Comparison of ENCODE assay signal across 32 cellular contexts in the genomic region with DNA sequence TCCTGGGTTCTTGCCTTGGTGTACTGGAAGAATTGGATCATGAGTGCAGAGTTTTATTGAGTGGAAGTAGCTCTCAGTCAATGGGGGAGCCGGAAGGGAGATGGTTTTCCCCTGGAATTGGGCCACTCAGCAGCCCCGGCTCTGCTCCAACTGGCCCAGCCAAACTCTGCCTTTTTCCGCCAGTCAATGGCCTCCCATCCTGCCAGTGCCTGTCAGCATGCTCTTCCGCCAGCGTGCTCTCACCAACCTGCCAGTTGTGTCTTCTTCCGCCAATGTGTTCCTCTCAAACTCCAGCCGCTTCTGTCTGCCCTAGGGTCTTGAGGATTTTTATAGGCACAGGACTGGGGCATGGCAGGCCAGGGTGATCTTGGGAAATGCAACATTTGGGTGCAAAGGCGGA. TPM values are rescaled to one million over a fixed set of nuclear protein-coding genes. Genes with fewer than 3 reads are reported as not detected.
DNase-seq lines count a peak whose midpoint lies in the region; ATAC-seq, FAIRE-seq and TF ChIP-seq lines count a peak whose summit lies in the region.
"Had no signal": no experiment of that assay in that cellular context is flagged by ENCODE, and none has a peak within 500 bp of the region (broad histone marks: within the 10 kb centered on the region; RNA-seq: fewer than 3 reads in every experiment).

No MANE protein-coding gene starts in this region.

- DNase-seq in H9: no peak
- no peak for DNase-seq in K562 (ENCODE audit: extremely low read depth in 1 of 4, low spot score in 3 of 4)
- DNase-seq in H1 (ENCODE audit: low read depth in 1 of 2, low spot score in 2 of 2): no peak
- DNase-seq in left cardiac atrium: no peak
- DNase-seq: 8988T; ACHN; BE2C; C1 segment of cervical spinal cord; CD4-positive, alpha-beta memory T cell; CD4-positive, CD25-positive, alpha-beta regulatory T cell; CD8-positive, alpha-beta memory T cell; COR-L47; DMS 273 treated with DMSO at 0.1 percent for 48 hours; DMS153; DMS53; DMS79; DND-41; EL; GDM1 had no signal

- POLR2A ChIA-PET in K562 (lab: Yijun Ruan, JAX): no interaction called here
- POLR2A ChIA-PET in H1 (lab: Charles Lee; ENCODE audit: partially characterized antibody): no interaction called here

- H3K4me3 Mint-ChIP-seq in H9: no peak overlapping the region
- H3K4me3 Mint-ChIP-seq: CD14-positive monocyte; CD4-positive, alpha-beta memory T cell; CD4-positive, CD25-positive, alpha-beta regulatory T cell; CD8-positive, alpha-beta memory T cell had no signal

- no peak overlapping the region for H2BK12ac ChIP-seq in H9 (ENCODE audit: insufficient read length, low read depth, low read length)
- no peak overlapping the region for H2BK12ac ChIP-seq in H1 (ENCODE audit: low read depth, low read length)

- peaks cover 0 to 8% (median 0%) of the 10 kb centered on the region in 3 experiments; a peak in 2 of 7 replicates for H3K36me3 Mint-ChIP-seq in H9 (ENCODE audit: insufficient read depth in 1 of 3, low read depth in 3 of 3)
- H3K36me3 Mint-ChIP-seq: CD14-positive monocyte; CD4-positive, alpha-beta memory T cell; CD4-positive, CD25-positive, alpha-beta regulatory T cell; CD8-positive, alpha-beta memory T cell had no signal

- no peaks in the 10 kb centered on the region for H3K9me1 ChIP-seq in K562 (ENCODE audit: control insufficient read depth, insufficient read depth, low read length)

- no CpG with 5 or more reads among the region's 8 CpGs for WGBS in H9 (ENCODE audit: extremely low coverage, insufficient read length, low lambda C conversion rate)
- WGBS in K562 (ENCODE audit: insufficient coverage, low coverage, missing lambda C conversion rate): 61% methylated on average over 8 of the region's 8 CpGs
- 87% methylated on average over 8 of the region's 8 CpGs; no CpG with 5 or more reads in 1 of the 2 experiments for WGBS in H1 (ENCODE audit: extremely low coverage in 1 of 2, insufficient coverage in 1 of 2, insufficient read length in 1 of 2, insufficient replicate concordance in 2 of 2, low coverage in 1 of 2, low lambda C conversion rate in 2 of 2, missing lambda C conversion rate in 1 of 2), 2 experiments

- H2BK20ac ChIP-seq in H9 (ENCODE audit: low read depth, low read length, poor library complexity, severe bottlenecking): no peak overlapping the region
- H2BK20ac ChIP-seq in H1 (ENCODE audit: low read length): no peak overlapping the region

- peaks cover 5% of the 10 kb centered on the region in 2 experiments; a peak in 4 of 5 replicates for H3K9me3 Mint-ChIP-seq in H9

- H3K27ac ChIP-seq in H9 (ENCODE audit: insufficient read length, low read depth, low read length) (no peak overlapping the region), K562 (ENCODE audit: extremely low read depth, low read depth, low read length) (no peak overlapping the region), H1 (ENCODE audit: low read depth, low read length) (no peak overlapping the region)
- H3K27ac ChIP-seq: BLaER1 had no signal

- H3K23ac ChIP-seq in H9 (ENCODE audit: insufficient read length, low read depth, low read length) (no peak overlapping the region), H1 (ENCODE audit: insufficient read length) (no peak overlapping the region)

- intact Hi-C loops in K562 (cut with micrococcal nuclease): no loop called here
- intact Hi-C loops in left cardiac atrium (cut with DNase I): no loop called here

- H2AFZ ChIP-seq in H9 (ENCODE audit: low read length) (no peak overlapping the region), K562 (ENCODE audit: low read depth, low read length) (peak overlapping the region; percentile 0; the same call in 1 of the 2 replicates), H1 (ENCODE audit: low read length) (0 out of 2 replicates have a peak overlapping the region, but pooled peaks have one; percentile 21)

- no peak for TF ChIP-seq EP300 in K562 (IDR thresholded peaks at IDR 0.05; ENCODE audit: low read length)
- no peak for TF ChIP-seq EP300 in H1 (IDR thresholded peaks at IDR 0.05; ENCODE audit: borderline replicate concordance in 1 of 2, low read depth in 2 of 2, low read length in 2 of 2)

- ATAC-seq in K562 (no peak), left cardiac atrium (no peak), HG02588 (IDR thresholded peaks at IDR 0.05; ENCODE audit: unreplicated experiment) (no peak), GM18867 (IDR thresholded peaks at IDR 0.05; ENCODE audit: unreplicated experiment) (no peak)
- ATAC-seq: GM12878 had no signal

- TF ChIP-seq POLR2A in K562 (conservative IDR thresholded peaks at IDR 0.05): no peak
- TF ChIP-seq POLR2A in H1 (IDR thresholded peaks at IDR 0.05; ENCODE audit: control extremely low read depth in 1 of 2, low read depth in 2 of 2, low read length in 2 of 2): no peak

- no peak for FAIRE-seq in K562 (lab: Jason Lieb, UNC)
- no peak for FAIRE-seq in H1 (lab: Jason Lieb, UNC)
- FAIRE-seq: A204.1, GM12878, GM12892, GM18507, GM19239 had no signal

- H3K4me1 ChIP-seq in H9 (ENCODE audit: insufficient read depth, low read length) (no peaks in the 10 kb centered on the region), K562 (replicated peaks in 1 of 2; ENCODE audit: control insufficient read depth in 2 of 2, insufficient read depth in 2 of 2, low read length in 2 of 2) (no peaks in the 10 kb centered on the region; a peak in 1 of 5 replicates), H1 (replicated peaks in 1 of 4; ENCODE audit: control insufficient read depth in 3 of 4, insufficient read depth in 4 of 4, low read length in 3 of 4) (no peaks in the 10 kb centered on the region)
- H3K4me1 ChIP-seq: BE2C, BLaER1 had no signal

- H4K8ac ChIP-seq in H9 (replicated peaks; ENCODE audit: insufficient read length, low read depth, low read length) (no peak overlapping the region), H1 (ENCODE audit: extremely low read depth, insufficient read depth, low read length) (no peak overlapping the region)

- no peaks in the 10 kb centered on the region for H3K23me2 ChIP-seq in H9 (ENCODE audit: insufficient read length, low read depth, low read length, poor library complexity, severe bottlenecking)
- no peaks in the 10 kb centered on the region for H3K23me2 ChIP-seq in H1 (ENCODE audit: low read depth, low read length)

- TF ChIP-seq CTCF in H9 (conservative IDR thresholded peaks at IDR 0.05) (no peak), K562 (IDR thresholded peaks at IDR 0.05 in 2 of 3, conservative IDR thresholded peaks at IDR 0.05 in 1 of 3; ENCODE audit: insufficient read depth in 2 of 3, low read depth in 1 of 3, low read length in 3 of 3) (no peak), H1 (IDR thresholded peaks at IDR 0.05; ENCODE audit: control extremely low read depth in 1 of 3, insufficient read depth in 1 of 3, low read depth in 1 of 3, low read length in 3 of 3) (no peak)

- H3K56ac ChIP-seq in H9 (ENCODE audit: insufficient read length, low read depth, low read length): no peak overlapping the region
- no peak overlapping the region for H3K56ac ChIP-seq in H1 (replicated peaks; ENCODE audit: insufficient read length, low read depth, low read length)

- H3K4ac ChIP-seq in H9 (ENCODE audit: low read depth, low read length): no peak overlapping the region
- no peak overlapping the region for H3K4ac ChIP-seq in H1 (replicated peaks; ENCODE audit: insufficient read length, low read depth, low read length)

- no TSS peak for BruUV-seq in K562 (replicated peaks; lab: Mats Ljungman, UMichigan)

- no peaks in the 10 kb centered on the region for H3K27me3 ChIP-seq in H9 (ENCODE audit: insufficient read depth, low read length)
- H3K27me3 ChIP-seq in K562 (ENCODE audit: control insufficient read depth in 2 of 2, insufficient read depth in 2 of 2, low read length in 2 of 2): no peaks in the 10 kb centered on the region
- H3K27me3 ChIP-seq in H1 (replicated peaks in 1 of 4; ENCODE audit: control insufficient read depth in 3 of 4, extremely low read depth in 1 of 4, insufficient read depth in 3 of 4, low read length in 3 of 4): no peaks in the 10 kb centered on the region
- H3K27me3 ChIP-seq: BE2C, BLaER1 had no signal

- H3K79me2 ChIP-seq in H9 (ENCODE audit: insufficient read depth, low read length) (no peaks in the 10 kb centered on the region), K562 (ENCODE audit: control insufficient read depth, insufficient read depth, low read length) (no peaks in the 10 kb centered on the region), H1 (ENCODE audit: control insufficient read depth in 1 of 2, insufficient read depth in 2 of 2, low read length in 2 of 2) (no peaks in the 10 kb centered on the region)

- H3K79me1 ChIP-seq in H9 (ENCODE audit: insufficient read depth, low read depth, low read length, poor library complexity, severe bottlenecking) (no peaks in the 10 kb centered on the region), H1 (ENCODE audit: low read depth, low read length) (no peaks in the 10 kb centered on the region)

- H2BK120ac ChIP-seq in H9 (ENCODE audit: low read depth, low read length, poor library complexity, severe bottlenecking) (no peak overlapping the region), H1 (replicated peaks; ENCODE audit: low read depth, low read length) (no peak overlapping the region)

- H4K20me1 ChIP-seq in H9 (ENCODE audit: control insufficient read depth, insufficient read depth, insufficient read length): no peaks in the 10 kb centered on the region
- no peaks in the 10 kb centered on the region for H4K20me1 ChIP-seq in K562 (replicated peaks; ENCODE audit: control insufficient read depth, insufficient read depth, low read length)
- no peaks in the 10 kb centered on the region for H4K20me1 ChIP-seq in H1 (replicated peaks in 1 of 2; ENCODE audit: control insufficient read depth in 1 of 2, insufficient read depth in 2 of 2, low read length in 2 of 2)
- H4K20me1 ChIP-seq: BLaER1 had no signal

- no peaks in the 10 kb centered on the region for H3K27me3 Mint-ChIP-seq in H9 (ENCODE audit: low read depth)
- H3K27me3 Mint-ChIP-seq: CD4-positive, alpha-beta memory T cell; CD4-positive, CD25-positive, alpha-beta regulatory T cell had no signal

- H2AK5ac ChIP-seq in H9 (ENCODE audit: insufficient read length, low read length) (no peak overlapping the region), H1 (ENCODE audit: low read depth, low read length) (no peak overlapping the region)

- no peak overlapping the region for H3T11ph ChIP-seq in H9 (ENCODE audit: low read length)

- in situ Hi-C loops in K562 (cut with MboI): no loop called here

- H3K18ac ChIP-seq in H9 (ENCODE audit: insufficient read length, low read depth, low read length) (no peak overlapping the region), H1 (ENCODE audit: extremely low read depth, low read length) (no peak overlapping the region)

- CTCF ChIA-PET in K562 (lab: Yijun Ruan, JAX; ENCODE audit: low intra/inter-chr PET ratio) (no interaction called here), H1 (lab: Charles Lee; ENCODE audit: partially characterized antibody) (interaction anchor here (1.4 kb wide), 1 partner anchor 273 kb away, joined by 3 read pairs; no protein-coding TSS in a partner anchor)

- H3K36me3 ChIP-seq in K562 (ENCODE audit: control insufficient read depth, insufficient read depth, low read length) (no peaks in the 10 kb centered on the region), H1 (ENCODE audit: control insufficient read depth in 2 of 4, insufficient read depth in 4 of 4, low read length in 3 of 4) (no peaks in the 10 kb centered on the region)
- H3K36me3 ChIP-seq: BE2C, BLaER1 had no signal

- H2BK5ac ChIP-seq in H9 (ENCODE audit: insufficient read length, low read length) (no peak overlapping the region), H1 (ENCODE audit: low read depth, low read length) (no peak overlapping the region)

- H2BK15ac ChIP-seq in H9 (ENCODE audit: low read depth, low read length): no peak overlapping the region
- no peak overlapping the region for H2BK15ac ChIP-seq in H1 (ENCODE audit: low read length)

- no peak overlapping the region for H4K5ac ChIP-seq in H9 (ENCODE audit: insufficient read length, low read depth, low read length)
- H4K5ac ChIP-seq in H1 (ENCODE audit: insufficient read length, low read depth, low read length): no peak overlapping the region

- H4K91ac ChIP-seq in H9 (ENCODE audit: insufficient read length, low read depth, low read length) (no peak overlapping the region), H1 (replicated peaks; ENCODE audit: insufficient read length, low read length) (no peak overlapping the region)

- peak overlapping the region in 2 of 3 experiments; percentile 6 to 66; a peak in 2 of 7 replicates for H3K27ac Mint-ChIP-seq in H9
- H3K27ac Mint-ChIP-seq: CD14-positive monocyte; CD4-positive, alpha-beta memory T cell; CD8-positive, alpha-beta memory T cell had no signal

- H3K14ac ChIP-seq in H9 (ENCODE audit: insufficient read depth, low read length) (no peak overlapping the region), H1 (ENCODE audit: insufficient read length) (no peak overlapping the region)

- H3K9ac ChIP-seq in H9 (ENCODE audit: extremely low read depth, insufficient read length, low read length) (no peak overlapping the region), K562 (ENCODE audit: insufficient read depth in 1 of 2, low read depth in 2 of 2, low read length in 2 of 2) (no peak overlapping the region), H1 (replicated peaks in 1 of 4; ENCODE audit: extremely low read depth in 1 of 4, low read depth in 3 of 4, low read length in 3 of 4) (no peak overlapping the region)
- H3K9ac ChIP-seq: BLaER1 had no signal

- H3K4me3 ChIP-seq in K562 (no peak overlapping the region), H1 (ENCODE audit: extremely low read depth in 1 of 4, insufficient read depth in 2 of 4, low read depth in 3 of 4, low read length in 4 of 4) (no peak overlapping the region)
- H3K4me3 ChIP-seq: BLaER1, GM12878 had no signal

- H3K9me3 ChIP-seq in H9 (ENCODE audit: control insufficient read depth, low read depth, low read length) (no peaks in the 10 kb centered on the region), K562 (replicated peaks; ENCODE audit: control insufficient read depth, insufficient read depth, low read depth, low read length) (peaks cover 12% of the 10 kb centered on the region), H1 (ENCODE audit: insufficient read depth in 2 of 2, low read depth in 1 of 2, low read length in 1 of 2) (no peaks in the 10 kb centered on the region)
- H3K9me3 ChIP-seq: BE2C had no signal

- no peaks in the 10 kb centered on the region for H3K4me1 Mint-ChIP-seq in H9
- H3K4me1 Mint-ChIP-seq: CD14-positive monocyte; CD4-positive, alpha-beta memory T cell; CD4-positive, CD25-positive, alpha-beta regulatory T cell; CD8-positive, alpha-beta memory T cell had no signal

- TF ChIP-seq RAD21 in K562 (CRISPR knock-in tag; conservative IDR thresholded peaks at IDR 0.05 in 1 of 2, IDR thresholded peaks at IDR 0.05 in 1 of 2) (no peak), H1 (IDR thresholded peaks at IDR 0.05 in 1 of 2, conservative IDR thresholded peaks at IDR 0.05 in 1 of 2; ENCODE audit: low read depth in 2 of 2, low read length in 2 of 2) (no peak)

- H3K4me2 ChIP-seq in H9 (ENCODE audit: insufficient read depth, insufficient read length, low read length) (no peak overlapping the region), K562 (ENCODE audit: insufficient read depth, low read length) (no peak overlapping the region), H1 (ENCODE audit: insufficient read depth in 1 of 2, low read depth in 2 of 2, low read length in 2 of 2) (no peak overlapping the region)
- H3K4me2 ChIP-seq: BLaER1 had no signal

RNA-seq across cellular contexts. Expression of gene AADACL2, which starts 12.4 kb away (rescaled TPM):
- total RNA-seq in H9 (2021) (not detected in 2 replicates), K562 (2014; rRNA removed) (not detected in 2 replicates), K562 (2014; rRNA removed; fragmentation: Illumina TruSeq; extraction: Trizol) (not detected in 2 replicates), K562 (2015; rRNA removed; fragmentation: Illumina TruSeq; extraction: Trizol) (not detected in 2 replicates), K562 (2021) (not detected in 2 replicates), left cardiac atrium (not detected)
- not detected in 2 replicates for total RNA-seq in K562 (2011; cell fraction: chromatin; rRNA removed; ENCODE audit: low replicate concordance)
- total RNA-seq in K562 (2011; cell fraction: nucleolus; rRNA removed): not detected in 2 replicates
- total RNA-seq in K562 (2011; cell fraction: nucleoplasm; rRNA removed): not detected in 2 replicates
- polyA plus RNA-seq in K562 (2011; rRNA removed) (not detected in 2 replicates), K562 (2014; fragmentation: Illumina TruSeq; extraction: Trizol) (not detected in 2 replicates), K562 (2014; fragmentation: Nextera tagmentation; extraction: Ambion mirVana) (not detected), K562 (2014; rRNA removed) (not detected in 2 replicates), H1 (2011; rRNA removed) (not detected in 2 replicates)
- not detected in 2 replicates for polyA plus RNA-seq in K562 (2011; cell fraction: cytosol; rRNA removed)
- polyA plus RNA-seq in K562 (2011; cell fraction: nucleus; rRNA removed): not detected in 2 replicates
- not detected in 2 replicates for polyA plus RNA-seq in K562 (2012)
- polyA minus RNA-seq in K562 (2011; rRNA and poly(A)+ RNA removed): not detected in 2 replicates
- polyA minus RNA-seq in K562 (2011; cell fraction: cytosol; rRNA and poly(A)+ RNA removed): not detected in 2 replicates
- not detected in 2 replicates for polyA minus RNA-seq in K562 (2011; cell fraction: nucleus; rRNA and poly(A)+ RNA removed)
- not detected in 2 replicates for total RNA-seq in H1 (2021; fragmentation: NEBNext Ultra II Directional; extraction: Animal tissue kit (Norgen Biotek cat#: 25700))
- not detected for polyA plus RNA-seq in H1 (2011; cell fraction: cytosol; rRNA removed)
- polyA plus RNA-seq in H1 (2011; cell fraction: nucleus; rRNA removed): not detected
- not detected in 4 replicates for polyA plus RNA-seq in H1 (2012, experiment 1 of 2)
- not detected for polyA plus RNA-seq in H1 (2012, experiment 2 of 2)
- not detected for polyA plus RNA-seq in H1 (2013, experiment 1 of 2)
- polyA plus RNA-seq in H1 (2013, experiment 2 of 2): not detected
- polyA minus RNA-seq in H1 (2011; rRNA and poly(A)+ RNA removed): not detected in 2 replicates
- polyA minus RNA-seq in H1 (2011; cell fraction: cytosol; rRNA and poly(A)+ RNA removed): not detected
- polyA minus RNA-seq in H1 (2011; cell fraction: nucleus; rRNA and poly(A)+ RNA removed): not detected
- total RNA-seq: A673; CD4-positive, alpha-beta memory T cell; CD4-positive, CD25-positive, alpha-beta regulatory T cell; CD8-positive, alpha-beta memory T cell; Daoy; G401; GM12878 had no signal
- polyA plus RNA-seq: AG04450; CD14-positive monocyte; CD4-positive, alpha-beta memory T cell; CD4-positive, CD25-positive, alpha-beta regulatory T cell; CD8-positive, alpha-beta memory T cell; GM12878 had no signal
